In the genomic region with DNA sequence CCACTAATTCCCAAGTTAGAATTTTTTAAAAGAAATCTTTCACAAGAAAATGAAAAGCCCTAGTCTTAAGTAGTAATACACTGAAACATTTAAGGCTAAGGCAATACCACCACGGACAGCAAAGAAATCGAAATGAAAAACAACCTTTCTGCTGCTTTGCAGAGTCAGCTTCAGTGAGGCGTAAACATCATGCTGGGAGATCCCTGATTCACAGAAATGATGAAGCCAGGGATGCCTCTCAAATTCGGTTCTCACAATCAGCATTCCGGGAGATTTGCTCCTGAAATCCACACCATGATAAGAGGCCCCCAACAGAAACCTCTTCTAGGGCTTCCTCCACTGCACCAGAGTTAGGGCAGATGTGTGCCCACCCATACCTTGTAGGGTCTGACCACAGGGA, we compare ENCODE assay signal across 15 cellular contexts. TPM values are rescaled to one million over a fixed set of nuclear protein-coding genes. Genes with fewer than 3 reads are reported as not detected.
DNase-seq lines count a peak whose midpoint lies in the region; ATAC-seq and TF ChIP-seq lines count a peak whose summit lies in the region.
"Had no signal": no experiment of that assay in that cellular context is flagged by ENCODE, and none has a peak within 500 bp of the region (broad histone marks: within the 10 kb centered on the region; RNA-seq: fewer than 3 reads in every experiment).

No MANE protein-coding gene starts in this region.

- peaks cover 64% of the 10 kb centered on the region for H3K4me1 Mint-ChIP-seq in WTC11
- peaks cover 53% of the 10 kb centered on the region for H3K4me1 Mint-ChIP-seq in activated T-cell treated with anti-CD3 and anti-CD28 coated beads, Interleukin-2, amount 50 U/mL, for 4 hours (ENCODE audit: low read depth)

- peaks cover 23% of the 10 kb centered on the region for H3K36me3 Mint-ChIP-seq in WTC11
- H3K36me3 Mint-ChIP-seq in activated T-cell treated with anti-CD3 and anti-CD28 coated beads, Interleukin-2, amount 50 U/mL, for 4 hours (ENCODE audit: insufficient read depth): peaks cover 11% of the 10 kb centered on the region

- H3K9ac ChIP-seq in BLaER1 treated with 17β-estradiol and CSF1 and Interleukin-3, amounts not matched to agents 10 nM and 100 nM: peak overlapping the region in 7 of 11 experiments; percentile 5 to 65 (median 48); a peak in 9 of 22 replicates

- H3K27ac ChIP-seq in BLaER1 treated with 17β-estradiol and CSF1 and Interleukin-3, amounts not matched to agents 10 nM and 100 nM: peak overlapping the region in 9 of 11 experiments; percentile 39 to 75 (median 63); a peak in 15 of 22 replicates
- H3K27ac ChIP-seq: foreskin keratinocyte, testis had no signal

- no peak for TF ChIP-seq CTCF in WTC11 (IDR thresholded peaks at IDR 0.05)
- no peak for TF ChIP-seq CTCF in fibroblast of mammary gland (conservative IDR thresholded peaks at IDR 0.05; ENCODE audit: control insufficient read depth, insufficient read depth, low read depth, low read length)

- H3K4me3 ChIP-seq in BLaER1 treated with 17β-estradiol and CSF1 and Interleukin-3, amounts not matched to agents 10 nM and 100 nM: 0 out of 20 replicates have a peak overlapping the region, but pooled peaks of 1 of the 10 experiments have one; percentile 15
- no peak overlapping the region for H3K4me3 ChIP-seq in fibroblast of mammary gland (ENCODE audit: control insufficient read depth, low read depth, low read length)
- H3K4me3 ChIP-seq: testis had no signal

- CTCF ChIA-PET in WTC11 (lab: Charles Lee): no interaction called here

- peaks cover 62 to 88% (median 80%) of the 10 kb centered on the region in 10 experiments for H3K4me1 ChIP-seq in BLaER1 treated with 17β-estradiol and CSF1 and Interleukin-3, amounts not matched to agents 10 nM and 100 nM
- H3K4me1 ChIP-seq: foreskin keratinocyte, testis had no signal

- ATAC-seq in WTC11: no peak
- ATAC-seq in activated T-cell treated with anti-CD3 and anti-CD28 coated beads, Interleukin-2, amount 50 U/mL, for 4 hours: no peak
- ATAC-seq: foreskin keratinocyte had no signal

- peak overlapping the region; percentile 65 for H3K27ac Mint-ChIP-seq in WTC11
- H3K27ac Mint-ChIP-seq: activated naive CD4-positive, alpha-beta T cell treated with anti-CD3 and anti-CD28 coated beads, Interleukin-2, amount 50 U/mL, for 24 hours had no signal

- H3K9me3 ChIP-seq in BLaER1 treated with 17β-estradiol and CSF1 and Interleukin-3, amounts not matched to agents 10 nM and 100 nM (replicated peaks in 1 of 11): peaks cover 5 to 20% (median 15%) of the 10 kb centered on the region in 11 experiments
- H3K9me3 ChIP-seq: testis had no signal

- H3K9me3 Mint-ChIP-seq in WTC11: peaks cover 10% of the 10 kb centered on the region
- H3K9me3 Mint-ChIP-seq in activated T-cell treated with anti-CD3 and anti-CD28 coated beads, Interleukin-2, amount 50 U/mL, for 4 hours: no peaks in the 10 kb centered on the region
- H3K9me3 Mint-ChIP-seq: activated naive CD4-positive, alpha-beta T cell treated with anti-CD3 and anti-CD28 coated beads, Interleukin-2, amount 50 U/mL, for 24 hours had no signal

- no peaks in the 10 kb centered on the region for H3K27me3 Mint-ChIP-seq in WTC11 (ENCODE audit: low read depth)
- H3K27me3 Mint-ChIP-seq in activated T-cell treated with anti-CD3 and anti-CD28 coated beads, Interleukin-2, amount 50 U/mL, for 4 hours (ENCODE audit: low read depth): no peaks in the 10 kb centered on the region
- H3K27me3 Mint-ChIP-seq: activated naive CD4-positive, alpha-beta T cell treated with anti-CD3 and anti-CD28 coated beads, Interleukin-2, amount 50 U/mL, for 24 hours; naive B cell had no signal

- no peaks in the 10 kb centered on the region for H3K27me3 ChIP-seq in BLaER1 treated with 17β-estradiol and CSF1 and Interleukin-3, amounts not matched to agents 10 nM and 100 nM
- H3K27me3 ChIP-seq: foreskin keratinocyte, testis had no signal

- peaks cover 13 to 82% (median 46%) of the 10 kb centered on the region in 11 experiments; a peak in 18 of 22 replicates for H4K20me1 ChIP-seq in BLaER1 treated with 17β-estradiol and CSF1 and Interleukin-3, amounts not matched to agents 10 nM and 100 nM

- POLR2A ChIA-PET in WTC11 (lab: Charles Lee): no interaction called here

- H3K36me3 ChIP-seq in BLaER1 treated with 17β-estradiol and CSF1 and Interleukin-3, amounts not matched to agents 10 nM and 100 nM: peaks cover 21 to 39% (median 29%) of the 10 kb centered on the region in 11 experiments

- peak overlapping the region; percentile 70 to 90 (median 81) for H3K4me2 ChIP-seq in BLaER1 treated with 17β-estradiol and CSF1 and Interleukin-3, amounts not matched to agents 10 nM and 100 nM

- no peak overlapping the region for H3K4me3 Mint-ChIP-seq in WTC11
- no peak overlapping the region for H3K4me3 Mint-ChIP-seq in activated T-cell treated with anti-CD3 and anti-CD28 coated beads, Interleukin-2, amount 50 U/mL, for 4 hours
- H3K4me3 Mint-ChIP-seq: activated naive CD4-positive, alpha-beta T cell treated with anti-CD3 and anti-CD28 coated beads, Interleukin-2, amount 50 U/mL, for 24 hours had no signal

- DNase-seq in WTC11 (ENCODE audit: low spot score) (no peak), fibroblast of mammary gland (ENCODE audit: low read depth) (peak; percentile 65), renal cortical epithelial cell (ENCODE audit: low read depth) (peak; percentile 38), NCI-H128 (lab: John Stamatoyannopoulos, UW; ENCODE audit: unreplicated experiment) (no peak), HuH-7.5 (ENCODE audit: low spot score) (no peak)
- no peak for DNase-seq in activated T-cell treated with anti-CD3 and anti-CD28 coated beads, Interleukin-2, amount 50 U/mL, for 4 hours
- DNase-seq in stimulated activated CD4-positive, alpha-beta T cell treated with anti-CD3 and anti-CD28 coated beads, Interleukin-2, amount 100 ng/mL, for 48 hours: no peak
- DNase-seq: foreskin keratinocyte, MM.1S, naive B cell, testis had no signal

TF ChIP-seq in WTC11, 78 proteins besides CTCF, POLR2A, EP300 and RAD21:
- TF ChIP-seq, protein P1, sequence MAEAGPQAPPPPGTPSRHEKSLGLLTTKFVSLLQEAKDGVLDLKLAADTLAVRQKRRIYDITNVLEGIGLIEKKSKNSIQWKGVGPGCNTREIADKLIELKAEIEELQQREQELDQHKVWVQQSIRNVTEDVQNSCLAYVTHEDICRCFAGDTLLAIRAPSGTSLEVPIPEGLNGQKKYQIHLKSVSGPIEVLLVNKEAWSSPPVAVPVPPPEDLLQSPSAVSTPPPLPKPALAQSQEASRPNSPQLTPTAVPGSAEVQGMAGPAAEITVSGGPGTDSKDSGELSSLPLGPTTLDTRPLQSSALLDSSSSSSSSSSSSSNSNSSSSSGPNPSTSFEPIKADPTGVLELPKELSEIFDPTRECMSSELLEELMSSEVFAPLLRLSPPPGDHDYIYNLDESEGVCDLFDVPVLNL (CRISPR knock-in tag; IDR thresholded peaks at IDR 0.05; ENCODE audit: borderline replicate concordance, low read depth): no peak
- no peak for TF ChIP-seq HMGA2 (CRISPR knock-in tag; IDR thresholded peaks at IDR 0.05)
- TF ChIP-seq ZNF396 (CRISPR knock-in tag; IDR thresholded peaks at IDR 0.05; ENCODE audit: borderline replicate concordance): no peak
- TF ChIP-seq TP53 (CRISPR knock-in tag; IDR thresholded peaks at IDR 0.05): no peak
- TF ChIP-seq, protein P2, sequence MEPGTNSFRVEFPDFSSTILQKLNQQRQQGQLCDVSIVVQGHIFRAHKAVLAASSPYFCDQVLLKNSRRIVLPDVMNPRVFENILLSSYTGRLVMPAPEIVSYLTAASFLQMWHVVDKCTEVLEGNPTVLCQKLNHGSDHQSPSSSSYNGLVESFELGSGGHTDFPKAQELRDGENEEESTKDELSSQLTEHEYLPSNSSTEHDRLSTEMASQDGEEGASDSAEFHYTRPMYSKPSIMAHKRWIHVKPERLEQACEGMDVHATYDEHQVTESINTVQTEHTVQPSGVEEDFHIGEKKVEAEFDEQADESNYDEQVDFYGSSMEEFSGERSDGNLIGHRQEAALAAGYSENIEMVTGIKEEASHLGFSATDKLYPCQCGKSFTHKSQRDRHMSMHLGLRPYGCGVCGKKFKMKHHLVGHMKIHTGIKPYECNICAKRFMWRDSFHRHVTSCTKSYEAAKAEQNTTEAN (CRISPR knock-in tag; IDR thresholded peaks at IDR 0.05): no peak
- TF ChIP-seq, protein P3, sequence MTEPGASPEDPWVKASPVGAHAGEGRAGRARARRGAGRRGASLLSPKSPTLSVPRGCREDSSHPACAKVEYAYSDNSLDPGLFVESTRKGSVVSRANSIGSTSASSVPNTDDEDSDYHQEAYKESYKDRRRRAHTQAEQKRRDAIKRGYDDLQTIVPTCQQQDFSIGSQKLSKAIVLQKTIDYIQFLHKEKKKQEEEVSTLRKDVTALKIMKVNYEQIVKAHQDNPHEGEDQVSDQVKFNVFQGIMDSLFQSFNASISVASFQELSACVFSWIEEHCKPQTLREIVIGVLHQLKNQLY (CRISPR knock-in tag; IDR thresholded peaks at IDR 0.05): no peak
- TF ChIP-seq, protein P4, sequence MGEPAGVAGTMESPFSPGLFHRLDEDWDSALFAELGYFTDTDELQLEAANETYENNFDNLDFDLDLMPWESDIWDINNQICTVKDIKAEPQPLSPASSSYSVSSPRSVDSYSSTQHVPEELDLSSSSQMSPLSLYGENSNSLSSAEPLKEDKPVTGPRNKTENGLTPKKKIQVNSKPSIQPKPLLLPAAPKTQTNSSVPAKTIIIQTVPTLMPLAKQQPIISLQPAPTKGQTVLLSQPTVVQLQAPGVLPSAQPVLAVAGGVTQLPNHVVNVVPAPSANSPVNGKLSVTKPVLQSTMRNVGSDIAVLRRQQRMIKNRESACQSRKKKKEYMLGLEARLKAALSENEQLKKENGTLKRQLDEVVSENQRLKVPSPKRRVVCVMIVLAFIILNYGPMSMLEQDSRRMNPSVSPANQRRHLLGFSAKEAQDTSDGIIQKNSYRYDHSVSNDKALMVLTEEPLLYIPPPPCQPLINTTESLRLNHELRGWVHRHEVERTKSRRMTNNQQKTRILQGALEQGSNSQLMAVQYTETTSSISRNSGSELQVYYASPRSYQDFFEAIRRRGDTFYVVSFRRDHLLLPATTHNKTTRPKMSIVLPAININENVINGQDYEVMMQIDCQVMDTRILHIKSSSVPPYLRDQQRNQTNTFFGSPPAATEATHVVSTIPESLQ (CRISPR knock-in tag; IDR thresholded peaks at IDR 0.05): no peak
- TF ChIP-seq OVOL2 (CRISPR knock-in tag; IDR thresholded peaks at IDR 0.05; ENCODE audit: borderline replicate concordance): no peak
- TF ChIP-seq SMAD3 (CRISPR knock-in tag; IDR thresholded peaks at IDR 0.05; ENCODE audit: borderline replicate concordance): no peak
TF ChIP-seq in WTC11: peak in this region for 0.

RNA-seq across cellular contexts. Expression of a gene that starts 18.6 kb away (rescaled TPM):
- total RNA-seq in WTC11 (2021): 161 to 171 TPM (median 162 TPM) in 3 replicates
- total RNA-seq in renal cortical epithelial cell: 103 and 338 TPM in 2 replicates
- 10 to 100 TPM; 25.5 to 32.3 (median 27.0) TPM for total RNA-seq in activated T-cell treated with anti-CD3 and anti-CD28 coated beads, Interleukin-2, amount 50 U/mL, for 4 hours

RNA-seq across cellular contexts. Expression of a gene that starts 36.3 kb away (rescaled TPM):
- total RNA-seq in WTC11 (2021): not detected in 3 replicates
- not detected in 2 replicates for total RNA-seq in renal cortical epithelial cell
- total RNA-seq in activated T-cell treated with anti-CD3 and anti-CD28 coated beads, Interleukin-2, amount 50 U/mL, for 4 hours: not detected
- total RNA-seq: dermis microvascular lymphatic vessel endothelial cell, foreskin keratinocyte, kidney had no signal

Comparison
In these comparisons a context has a peak if more than half of its experiments do, and no peak if none do; other contexts are left out.
1. DNase-seq: peak in fibroblast of mammary gland (single experiment) and renal cortical epithelial cell (single experiment); none in WTC11 (single experiment), NCI-H128 (single experiment), activated T-cell treated with anti-CD3 and anti-CD28 coated beads, Interleukin-2, amount 50 U/mL, for 4 hours (single experiment), stimulated activated CD4-positive, alpha-beta T cell treated with anti-CD3 and anti-CD28 coated beads, Interleukin-2, amount 100 ng/mL, for 48 hours (0 of 2) and HuH-7.5 (single experiment).